In the genomic region with DNA sequence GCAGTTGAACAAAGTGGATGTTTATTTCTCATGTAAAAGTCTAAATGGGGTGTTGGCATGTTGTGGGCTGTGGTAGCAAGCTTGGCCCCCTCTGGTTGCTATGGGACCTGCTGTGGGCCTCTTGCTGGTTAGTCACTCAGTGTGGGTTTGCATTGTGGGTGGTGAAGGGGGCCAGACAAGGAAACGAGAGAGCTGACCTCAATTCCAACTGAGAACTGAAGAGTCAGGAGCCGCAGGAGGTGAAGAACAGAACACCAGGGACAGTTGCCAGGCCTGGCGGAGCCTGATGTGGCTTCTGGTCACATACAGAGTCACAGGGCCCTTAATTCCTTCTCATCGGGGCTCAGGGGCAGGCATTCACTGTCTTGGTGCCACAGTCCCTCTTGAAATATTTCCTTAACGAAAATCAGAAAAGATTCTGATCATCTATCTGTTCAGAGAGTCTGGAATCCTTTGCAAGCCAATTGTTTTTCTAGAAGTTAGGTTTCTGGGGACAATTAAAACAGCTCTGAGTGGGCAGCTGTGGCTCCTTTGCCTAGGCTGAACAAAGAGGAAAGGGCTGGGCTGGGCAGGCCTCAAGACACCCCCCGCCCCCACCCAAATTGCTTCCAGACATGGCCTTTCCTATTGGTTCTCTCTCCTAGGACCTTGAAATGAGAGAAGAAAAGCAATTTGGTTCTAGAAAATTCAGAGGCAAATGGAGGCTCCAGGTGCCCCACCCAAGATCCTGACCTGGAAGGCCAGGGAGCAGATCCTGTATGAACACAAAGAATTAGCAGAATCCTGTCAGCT, we compare ENCODE assay signal across 7 cellular contexts. TPM values are rescaled to one million over a fixed set of nuclear protein-coding genes. Genes with fewer than 3 reads are reported as not detected.
DNase-seq lines count a peak whose midpoint lies in the region; ATAC-seq and TF ChIP-seq lines count a peak whose summit lies in the region.

No MANE protein-coding gene starts in this region.

- no peaks in the 10 kb centered on the region for H3K27me3 ChIP-seq in upper lobe of left lung

- TF ChIP-seq POLR2A in upper lobe of left lung (IDR thresholded peaks at IDR 0.05): no peak

- H3K4me1 ChIP-seq in mesodermal cell (ENCODE audit: control insufficient read depth, insufficient read depth, low read length, poor library complexity, severe bottlenecking): peaks cover 9% of the 10 kb centered on the region
- peaks cover 24 to 31% (median 27%) of the 10 kb centered on the region in 4 donors for H3K4me1 ChIP-seq in upper lobe of left lung

- H3K4me3 ChIP-seq in mesodermal cell (ENCODE audit: extremely low read depth, insufficient read depth, low read length, poor library complexity, severe bottlenecking): no peak overlapping the region
- no peak overlapping the region for H3K4me3 ChIP-seq in upper lobe of left lung

- TF ChIP-seq EP300 in upper lobe of left lung (IDR thresholded peaks at IDR 0.05): no peak

- ATAC-seq in esophagus mucosa: no peak
- ATAC-seq in upper lobe of left lung (ENCODE audit: low FRiP score in 2 of 2): no peak
- ATAC-seq in GM21367 (IDR thresholded peaks at IDR 0.05; ENCODE audit: unreplicated experiment): no peak

- H3K27ac ChIP-seq in mesodermal cell (ENCODE audit: low read depth, low read length, severe bottlenecking) (peak overlapping the region; percentile 65), substantia nigra (ENCODE audit: low read depth, low read length, poor library complexity, severe bottlenecking) (peak overlapping the region; percentile 32), upper lobe of left lung (peak overlapping the region in 1 of 4 donors; percentile 93)

- WGBS in mesodermal cell (ENCODE audit: insufficient coverage in 2 of 2), 2 experiments: 74 to 75% methylated on average over 5 of the region's 6 CpGs
- 74 to 77% methylated on average over 6 of the region's 6 CpGs for WGBS in upper lobe of left lung, 2 donors

- DNase-seq in NOMO-1 treated with DMSO at 0.1 percent for 48 hours (lab: John Stamatoyannopoulos, UW; ENCODE audit: unreplicated experiment) (peak; percentile 67), substantia nigra (lab: John Stamatoyannopoulos, UW) (peak in 29 of 49 donors; percentile 6 to 70 (median 38)), upper lobe of left lung (no peak)
- DNase-seq in activated effector memory CD4-positive, alpha-beta T cell treated with Interleukin-2 at 50 U/mL for 16 hours: peak; percentile 48

- H3K36me3 ChIP-seq in mesodermal cell (ENCODE audit: control insufficient read depth, insufficient read depth, low read length) (peaks cover 13% of the 10 kb centered on the region), upper lobe of left lung (peaks cover 0 to 6% (median 0%) of the 10 kb centered on the region in 4 donors)

- no peak for TF ChIP-seq CTCF in upper lobe of left lung (IDR thresholded peaks at IDR 0.05)

- H3K9me3 ChIP-seq in mesodermal cell (ENCODE audit: control insufficient read depth, low read length) (no peaks in the 10 kb centered on the region), upper lobe of left lung (no peaks in the 10 kb centered on the region)

RNA-seq across cellular contexts. Expression of a gene that starts 2.1 kb away (rescaled TPM):
- 42.2 TPM for polyA plus RNA-seq in mesodermal cell (2013, experiment 1 of 2)
- polyA plus RNA-seq in mesodermal cell (2013, experiment 2 of 2): 40.8 TPM
- total RNA-seq in esophagus mucosa (23.4 TPM), upper lobe of left lung (100 to 1,000 TPM in 2 of 6 donors, 10 to 100 TPM in 4; 71.5 to 211 (median 98.1) TPM)

Comparison
In these comparisons a context has a peak if more than half of its experiments do, and no peak if none do; other contexts are left out.
1. DNase-seq: peak in NOMO-1 treated with DMSO at 0.1 percent for 48 hours (single experiment), activated effector memory CD4-positive, alpha-beta T cell treated with Interleukin-2 at 50 U/mL for 16 hours (single experiment) and substantia nigra (29 of 49); none in upper lobe of left lung (0 of 2).